1 cellular context compared by ENCODE assay signal in the genomic region with DNA sequence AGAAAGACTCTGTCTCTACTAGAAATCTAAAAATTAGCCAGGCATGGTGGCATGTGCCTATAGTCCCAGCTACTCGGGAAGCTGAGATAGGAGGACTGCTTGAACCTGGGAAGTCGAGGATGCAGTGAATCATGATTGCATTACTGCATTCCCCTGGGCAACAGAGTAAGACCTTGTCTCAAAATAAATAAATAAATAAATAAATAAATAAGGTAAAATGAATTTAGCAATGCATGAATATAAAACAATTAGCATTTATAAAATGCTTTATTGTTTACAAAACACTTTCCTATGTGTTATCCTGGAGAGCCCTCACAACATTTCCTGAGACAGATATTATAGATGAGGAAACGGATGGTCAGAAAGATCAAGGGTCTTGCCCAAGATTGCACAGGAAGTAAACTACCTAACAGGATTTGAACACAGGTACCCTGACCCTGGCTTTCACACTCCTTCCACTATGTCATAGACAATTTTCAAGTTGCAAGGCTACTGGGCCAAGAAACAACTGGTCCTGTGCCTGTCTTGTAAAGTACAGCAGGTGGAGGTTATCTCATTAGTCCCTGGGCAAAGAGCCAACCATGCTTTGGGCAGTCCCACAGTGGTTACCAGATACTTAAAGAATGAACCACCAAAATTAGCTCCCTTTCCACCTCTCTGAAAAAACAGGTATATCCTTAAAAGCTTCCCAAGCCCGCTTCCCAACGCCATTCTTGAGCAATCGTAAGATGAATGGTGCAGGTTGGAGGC.
A peak's percentile ranks its signal among the peaks of the same experiment; 100 is the strongest.
TF ChIP-seq lines count a peak whose summit lies in the region.

No MANE protein-coding gene starts in this region.

TF ChIP-seq in A549, 52 proteins besides CTCF, POLR2A, EP300 and RAD21:
- TF ChIP-seq HOXB13 (CRISPR knock-in tag; IDR thresholded peaks at IDR 0.05; ENCODE audit: low read depth) (no peak), ZC3H11A (IDR thresholded peaks at IDR 0.05) (peak; percentile 40)
TF ChIP-seq in A549: peak in this region for 1.
